Comparison of ENCODE assay signal across 8 cellular contexts in the genomic region with DNA sequence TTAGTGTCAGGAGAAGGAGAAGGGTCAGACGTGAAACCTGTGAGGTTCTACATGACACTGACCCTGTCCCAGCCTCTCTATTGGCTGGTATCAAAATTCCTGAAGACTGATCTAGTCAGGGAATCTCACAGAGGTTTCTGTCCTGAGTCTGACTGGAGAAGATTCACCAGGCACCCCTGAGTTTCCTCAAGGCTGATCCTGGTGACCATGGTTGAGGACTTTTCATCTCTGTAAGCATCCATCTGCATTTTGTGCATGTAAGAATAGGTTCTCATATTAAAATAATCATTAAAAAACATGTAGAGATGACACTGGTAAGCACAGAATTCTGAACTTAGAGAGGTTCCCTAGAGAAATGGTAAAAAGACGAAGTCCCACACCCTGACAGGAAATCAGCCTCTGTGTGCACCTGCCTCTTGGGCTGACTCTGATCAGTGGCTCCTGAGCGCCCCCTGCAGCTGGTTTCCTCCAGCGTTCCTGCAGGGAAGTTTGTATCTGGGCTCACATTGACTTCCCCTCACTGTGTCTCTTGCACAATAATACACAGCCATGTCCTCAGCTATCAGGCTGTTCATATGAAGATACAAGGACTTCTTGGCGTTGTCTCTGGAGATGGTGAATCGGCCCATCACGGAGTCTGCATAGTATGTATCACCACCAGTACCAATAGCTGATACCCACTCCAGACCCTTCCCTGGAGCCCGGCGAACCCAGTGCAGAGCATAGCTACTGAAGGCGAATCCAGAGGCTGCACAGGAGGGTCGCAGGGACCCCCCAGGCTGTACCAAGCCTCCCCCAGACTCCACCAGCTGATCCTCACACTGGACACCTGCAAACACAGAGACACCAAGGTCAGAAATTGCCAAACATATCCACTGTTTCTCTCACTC.
DNase-seq lines count a peak whose midpoint lies in the region; ATAC-seq, FAIRE-seq and TF ChIP-seq lines count a peak whose summit lies in the region.

No MANE protein-coding gene starts in this region.

- FAIRE-seq in H54 (lab: Jason Lieb, UNC): no peak

- DNase-seq in NCI-H2107 (lab: John Stamatoyannopoulos, UW) (peak; percentile 11), NCI-H2107 treated with DMSO at 0.1 percent for 48 hours (lab: John Stamatoyannopoulos, UW; ENCODE audit: unreplicated experiment) (no peak), UCSD-AML1 (lab: John Stamatoyannopoulos, UW; ENCODE audit: unreplicated experiment) (peak; percentile 70), H54 (ENCODE audit: insufficient read length, low spot score) (no peak), HuH-7.5 (ENCODE audit: low spot score) (no peak)
- DNase-seq in effector CD8-positive, alpha-beta T cell (lab: John Stamatoyannopoulos, UW): peak; percentile 75
- peak; percentile 65 to 76 for DNase-seq in stimulated activated CD8-positive, alpha-beta memory T cell treated with anti-CD3 and anti-CD28 coated beads, Interleukin-7, amount 100 ng/mL, for 1 hour (ENCODE audit: low read depth in 2 of 2)

- TF ChIP-seq POLR2A in H54 (IDR thresholded peaks at IDR 0.05; ENCODE audit: low read depth, low read length): no peak

- ATAC-seq in HG03521 (IDR thresholded peaks at IDR 0.05; ENCODE audit: unreplicated experiment): no peak

Comparison
In these comparisons a context has a peak if more than half of its experiments do, and no peak if none do; other contexts are left out.
1. DNase-seq: peak in NCI-H2107 (single experiment), UCSD-AML1 (single experiment), effector CD8-positive, alpha-beta T cell (single experiment) and stimulated activated CD8-positive, alpha-beta memory T cell treated with anti-CD3 and anti-CD28 coated beads, Interleukin-7, amount 100 ng/mL, for 1 hour (2 of 2); none in NCI-H2107 treated with DMSO at 0.1 percent for 48 hours (single experiment), H54 (single experiment) and HuH-7.5 (single experiment).